In genomic region chr7:121212031-121212430, GRCh38 we compare ENCODE assay signal across 17 cellular contexts.
"Had no signal": no experiment of that assay in that cellular context is flagged by ENCODE, and none has a peak within 500 bp of the region (broad histone marks: within the 10 kb centered on the region; RNA-seq: fewer than 3 reads in every experiment).

No MANE protein-coding gene starts in this region.

- H3K36me3 ChIP-seq: spleen, tibial artery, upper lobe of left lung, vagina had no signal

- H3K9me3 ChIP-seq: heart left ventricle, spleen, tibial artery, upper lobe of left lung, vagina had no signal

- ATAC-seq: esophagus mucosa, foreskin keratinocyte, natural killer cell, sciatic nerve had no signal

- H3K27ac ChIP-seq: foreskin keratinocyte, heart left ventricle, spleen, tibial artery, upper lobe of left lung, vagina had no signal

- H3K27me3 ChIP-seq: foreskin keratinocyte, heart left ventricle, spleen, tibial artery, upper lobe of left lung, vagina had no signal

- H3K4me3 ChIP-seq: heart left ventricle, spleen, tibial artery, upper lobe of left lung, vagina had no signal

- DNase-seq: effector memory CD4-positive, alpha-beta T cell; foreskin keratinocyte; heart left ventricle; hypothalamus; kidney glomerular epithelial cell; natural killer cell; posterior cingulate gyrus; spleen; stimulated activated CD4-positive, alpha-beta T cell treated with anti-CD3 and anti-CD28 coated beads, Interleukin-15, amount 100 ng/mL, for 24 hours; stimulated activated CD4-positive, alpha-beta T cell treated with anti-CD3 and anti-CD28 coated beads, Interleukin-1b, Interleukin-23, amount 100 ng/mL, for 48 hours; stimulated activated CD4-positive, alpha-beta T cell treated with anti-CD3 and anti-CD28 coated beads, Interleukin-4, amount 100 ng/mL, for 24 hours; stimulated activated naive CD4-positive, alpha-beta T cell treated with Interleukin-2 at 50 U/mL for 16 hours; tibial artery; upper lobe of left lung had no signal

- H3K4me1 ChIP-seq: foreskin keratinocyte, spleen, upper lobe of left lung, vagina had no signal
